27 cellular contexts compared by ENCODE assay signal in the genomic region with DNA sequence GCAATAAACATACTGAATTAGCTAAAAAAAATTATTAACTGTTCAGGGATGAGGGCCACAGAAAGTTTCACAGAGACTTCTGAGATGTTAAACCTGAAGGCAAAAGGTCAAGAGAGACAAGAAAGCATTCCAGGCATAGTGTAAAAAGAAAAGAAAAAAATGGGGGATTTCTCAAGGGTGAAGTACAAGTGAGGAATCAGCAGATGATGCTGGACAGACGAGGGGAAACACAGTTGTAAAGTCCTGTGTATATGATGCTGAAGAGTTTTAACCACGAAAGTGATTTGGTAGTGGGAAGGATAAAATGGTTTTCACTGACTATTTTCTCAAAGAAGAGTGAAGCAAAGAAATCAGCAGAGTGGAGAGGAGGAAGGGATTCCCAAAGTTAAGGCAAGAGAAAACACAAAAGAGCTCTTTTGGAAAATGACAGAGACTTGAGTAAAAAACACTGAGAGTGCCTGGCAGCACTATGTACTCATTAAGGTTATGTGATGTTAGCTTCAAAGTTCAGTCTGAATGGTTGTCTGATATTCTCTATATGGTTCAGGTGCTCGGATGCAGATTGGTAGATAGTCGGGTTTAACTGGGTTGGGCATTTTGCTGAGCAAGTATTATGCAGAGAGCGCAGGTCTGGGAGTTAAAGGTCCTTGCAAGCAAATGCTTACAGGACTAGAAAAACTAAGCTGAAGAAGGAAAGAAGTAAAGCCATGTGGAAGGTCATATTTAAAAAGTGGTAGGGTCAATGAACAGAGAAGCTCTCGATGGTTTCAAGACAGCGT. TPM values are rescaled to one million over a fixed set of nuclear protein-coding genes. Genes with fewer than 3 reads are reported as not detected.
DNase-seq lines count a peak whose midpoint lies in the region; ATAC-seq, FAIRE-seq and TF ChIP-seq lines count a peak whose summit lies in the region.
"Had no signal": no experiment of that assay in that cellular context is flagged by ENCODE, and none has a peak within 500 bp of the region (broad histone marks: within the 10 kb centered on the region; RNA-seq: fewer than 3 reads in every experiment).

No MANE protein-coding gene starts in this region.

- H3K27ac ChIP-seq in astrocyte (ENCODE audit: low read depth, low read length), result no peak overlapping the region
- H3K27ac ChIP-seq: left lung, ovary, spleen, upper lobe of left lung had no signal

- peaks cover 27% of the 10 kb centered on the region for H4K20me1 ChIP-seq in astrocyte (ENCODE audit: insufficient read depth, low read length)

- no peak for FAIRE-seq in astrocyte (lab: Jason Lieb, UNC)
- FAIRE-seq: islet of Langerhans had no signal

- H3K79me2 ChIP-seq in astrocyte (ENCODE audit: insufficient read depth, low read length), result peaks cover 84% of the 10 kb centered on the region

- H3K9me3 Mint-ChIP-seq in astrocyte (ENCODE audit: unreplicated experiment) (no peaks in the 10 kb centered on the region), mesothelial cell of epicardium (no peaks in the 10 kb centered on the region)
- H3K9me3 Mint-ChIP-seq: activated T-helper 1 cell treated with anti-CD3 and anti-CD28 coated beads, Interleukin-12 subunit alpha, Interleukin-12 subunit beta, Interleukin-2, Interleukin-4 antibody, amounts not matched to agents 30 ng/mL and 10 ng/mL and 1 ng/mL, durations not matched to agents 14 hours and 24 hours and 36 hours; natural killer cell had no signal

- H3K4me1 ChIP-seq in astrocyte (ENCODE audit: insufficient read depth, low read length), result no peaks in the 10 kb centered on the region
- H3K4me1 ChIP-seq: left lung, spleen, upper lobe of left lung had no signal

- H2AFZ ChIP-seq in astrocyte (ENCODE audit: low read depth, low read length), result no peak overlapping the region

- DNase-seq in astrocyte (ENCODE audit: low read depth) (no peak), mesothelial cell of epicardium (ENCODE audit: low spot score in 2 of 2, unreplicated experiment in 2 of 2) (no peak), germinal center (ENCODE audit: low spot score) (no peak), NCI-H2081 treated with DMSO at 0.1 percent for 48 hours (lab: John Stamatoyannopoulos, UW) (no peak), DMS79 treated with DMSO at 0.1 percent for 48 hours (lab: John Stamatoyannopoulos, UW) (no peak)
- no peak for DNase-seq in stimulated activated CD4-positive, alpha-beta T cell treated with anti-CD3 and anti-CD28 coated beads, Interleukin-1b, Interleukin-23, amount 100 ng/mL, for 48 hours
- DNase-seq: activated CD4-positive, alpha-beta T cell treated with anti-CD3 and anti-CD28 coated beads, Interleukin-2, amount 50 U/mL, for 4 hours; activated CD4-positive, CD25-positive, alpha-beta regulatory T cell; activated naive CD4-positive, alpha-beta T cell treated with anti-CD3 and anti-CD28 coated beads, Interleukin-2, amount 50 U/mL, for 16 hours; CD4-positive, CD25-positive, alpha-beta regulatory T cell; GOT3; left lung; natural killer cell; NCI-H1417 treated with DMSO at 0.1 percent for 48 hours; NCI-H2107; NCI-H446 treated with DMSO at 0.1 percent for 48 hours; NCI-H82; ovary; RPMI8226; spleen; stimulated activated CD4-positive, alpha-beta T cell treated with anti-CD3 and anti-CD28 coated beads, Interleukin-2, amount 100 ng/mL, for 48 hours; T-helper 1 cell; upper lobe of left lung had no signal

- TF ChIP-seq CTCF in astrocyte (IDR thresholded peaks at IDR 0.05; ENCODE audit: insufficient read depth, low read depth, low read length) (no peak), mesothelial cell of epicardium (IDR thresholded peaks at IDR 0.05; ENCODE audit: unreplicated experiment) (no peak)

- no peak overlapping the region for H3K4me3 ChIP-seq in astrocyte (ENCODE audit: insufficient read depth, low read depth, low read length)
- H3K4me3 ChIP-seq: left lung, ovary, spleen, upper lobe of left lung had no signal

- H3K27ac Mint-ChIP-seq in astrocyte (ENCODE audit: unreplicated experiment), result no peak overlapping the region
- peak overlapping the region; percentile 10 for H3K27ac Mint-ChIP-seq in mesothelial cell of epicardium
- H3K27ac Mint-ChIP-seq: activated T-helper 1 cell treated with anti-CD3 and anti-CD28 coated beads, Interleukin-12 subunit alpha, Interleukin-12 subunit beta, Interleukin-2, Interleukin-4 antibody, amounts not matched to agents 30 ng/mL and 10 ng/mL and 1 ng/mL, durations not matched to agents 14 hours and 24 hours and 36 hours; CD4-positive, CD25-positive, alpha-beta regulatory T cell; natural killer cell had no signal

- H3K36me3 ChIP-seq in astrocyte (ENCODE audit: insufficient read depth, low read length), result peaks cover 7% of the 10 kb centered on the region
- H3K36me3 ChIP-seq: left lung, ovary, spleen, upper lobe of left lung had no signal

- ATAC-seq in HG02610 (IDR thresholded peaks at IDR 0.05; ENCODE audit: unreplicated experiment), result peak; percentile 65
- ATAC-seq: esophagus mucosa, left lung, natural killer cell had no signal

- H3K36me3 Mint-ChIP-seq in astrocyte (ENCODE audit: low read depth, unreplicated experiment) (peaks cover 3% of the 10 kb centered on the region), mesothelial cell of epicardium (peaks cover 2% of the 10 kb centered on the region)
- H3K36me3 Mint-ChIP-seq: natural killer cell had no signal

- H3K4me2 ChIP-seq in astrocyte (ENCODE audit: low read length), result no peak overlapping the region

- peak overlapping the region; percentile 2 for H3K4me3 Mint-ChIP-seq in astrocyte (ENCODE audit: unreplicated experiment)
- no peak overlapping the region for H3K4me3 Mint-ChIP-seq in mesothelial cell of epicardium
- H3K4me3 Mint-ChIP-seq: activated T-helper 1 cell treated with anti-CD3 and anti-CD28 coated beads, Interleukin-12 subunit alpha, Interleukin-12 subunit beta, Interleukin-2, Interleukin-4 antibody, amounts not matched to agents 30 ng/mL and 10 ng/mL and 1 ng/mL, durations not matched to agents 14 hours and 24 hours and 36 hours; CD4-positive, CD25-positive, alpha-beta regulatory T cell; natural killer cell had no signal

- H3K27me3 ChIP-seq in astrocyte (ENCODE audit: insufficient read depth, low read length), result no peaks in the 10 kb centered on the region
- H3K27me3 ChIP-seq: left lung, ovary, spleen, upper lobe of left lung had no signal

- H3K4me1 Mint-ChIP-seq in astrocyte (ENCODE audit: low read depth, unreplicated experiment) (peaks cover 20% of the 10 kb centered on the region), mesothelial cell of epicardium (peaks cover 15% of the 10 kb centered on the region)
- H3K4me1 Mint-ChIP-seq: CD4-positive, CD25-positive, alpha-beta regulatory T cell; natural killer cell had no signal

- no peak overlapping the region for H3K9ac ChIP-seq in astrocyte (ENCODE audit: low read length)

- no peaks in the 10 kb centered on the region for H3K9me3 ChIP-seq in astrocyte (ENCODE audit: insufficient read depth, low read depth, low read length)
- H3K9me3 ChIP-seq: left lung, ovary, spleen, upper lobe of left lung had no signal

- H3K27me3 Mint-ChIP-seq in astrocyte (ENCODE audit: low read depth, unreplicated experiment), result no peaks in the 10 kb centered on the region
- no peaks in the 10 kb centered on the region for H3K27me3 Mint-ChIP-seq in mesothelial cell of epicardium (ENCODE audit: low read depth)

RNA-seq across cellular contexts. Expression of gene RAB23, which starts 16.4 kb away (rescaled TPM):
- 21.4 and 22.3 TPM in 2 replicates for total RNA-seq in astrocyte
- 15.2 to 16.8 TPM (median 16.1 TPM) in 3 replicates for total RNA-seq in mesothelial cell of epicardium

RNA-seq across cellular contexts. Expression of gene BAG2, which starts 33.6 kb away (rescaled TPM):
- total RNA-seq in astrocyte (8.9 and 9.7 TPM in 2 replicates), mesothelial cell of epicardium (4.5 to 5.4 TPM (median 5.0 TPM) in 3 replicates)
